1 cellular context compared by ENCODE assay signal in the genomic region with DNA sequence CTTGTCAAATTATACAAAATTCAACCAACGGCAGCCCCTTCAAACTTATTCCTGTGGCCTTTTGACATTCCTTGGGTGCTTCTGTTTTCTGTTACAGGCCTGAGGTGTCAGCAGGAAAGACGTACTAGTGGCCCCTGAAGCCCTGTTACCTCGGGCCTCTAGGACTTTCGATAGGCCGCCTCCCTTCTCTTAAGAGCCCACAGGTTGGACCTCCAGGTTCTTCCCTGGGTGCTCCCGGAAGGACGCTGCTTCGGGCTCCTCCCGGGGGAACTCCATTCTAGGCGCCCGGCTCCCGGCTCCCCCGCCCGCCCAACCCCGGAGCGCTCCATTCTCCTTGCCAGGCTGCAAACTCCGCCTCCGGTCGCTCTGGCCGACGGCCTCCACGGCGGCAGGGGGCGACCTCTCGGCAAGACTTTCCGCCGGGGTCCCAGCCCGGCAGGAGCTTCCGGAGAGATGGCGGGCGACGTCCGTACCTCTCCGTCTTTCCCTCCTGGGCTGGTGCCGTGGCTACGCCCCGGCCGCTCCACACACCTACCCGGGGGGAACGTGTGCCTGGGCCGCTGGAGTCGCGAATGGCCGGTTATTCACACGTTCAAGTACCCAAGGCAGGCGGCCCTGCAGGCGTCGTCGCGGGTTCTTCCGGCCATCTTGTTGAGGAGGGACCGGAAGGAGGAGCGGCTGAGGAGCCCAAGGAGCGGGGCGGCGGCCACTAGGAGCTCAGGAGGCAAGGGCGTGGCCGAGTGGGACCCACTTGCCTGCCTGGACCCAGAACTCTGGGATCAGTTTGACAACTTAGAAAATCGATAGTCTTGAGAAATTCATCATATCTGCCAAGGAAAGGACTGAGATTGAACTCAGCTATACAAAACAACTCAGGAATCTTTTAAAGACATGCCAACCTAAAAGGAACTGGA.
TF ChIP-seq lines count a peak whose summit lies in the region.

No MANE protein-coding gene starts in this region.

TF ChIP-seq in HEK293, 187 proteins besides CTCF, POLR2A, EP300 and RAD21 (continued from another document and continues in another):
- TF ChIP-seq ZNF501 (tag by site-specific recombination; IDR thresholded peaks at IDR 0.05) (peak; percentile 95), ZNF2 (tag by site-specific recombination; IDR thresholded peaks at IDR 0.05) (0 out of 2 replicates have a peak, but pooled peaks have one; percentile 70), KLF10 (tag by site-specific recombination; IDR thresholded peaks at IDR 0.05) (peak; percentile 65; the same call in 1 of the 2 replicates), ZNF24 (tag by site-specific recombination; IDR thresholded peaks at IDR 0.05) (peak; percentile 90), KLF16 (tag by site-specific recombination; IDR thresholded peaks at IDR 0.05) (peak; percentile 66), SP3 (tag by site-specific recombination; IDR thresholded peaks at IDR 0.05) (peak; percentile 89), YY1 (tag by site-specific recombination; IDR thresholded peaks at IDR 0.05) (peak; percentile 98), SETDB1 (IDR thresholded peaks at IDR 0.05; ENCODE audit: insufficient read length, low read length) (peak; percentile 85), ZNF324 (tag by site-specific recombination; IDR thresholded peaks at IDR 0.05) (peak; percentile 82), ZBTB7A (tag by site-specific recombination; IDR thresholded peaks at IDR 0.05; ENCODE audit: low read depth) (peak; percentile 45; the same call in 1 of the 2 replicates), SP7 (tag by site-specific recombination; IDR thresholded peaks at IDR 0.05) (peak; percentile 90), YY2 (tag by site-specific recombination; IDR thresholded peaks at IDR 0.05) (peak; percentile 99), ZBTB48 (tag by site-specific recombination; IDR thresholded peaks at IDR 0.05) (peak; percentile 53; the same call in 1 of the 2 replicates), ZNF791 (tag by site-specific recombination; IDR thresholded peaks at IDR 0.05) (no peak), ZNF335 (tag by site-specific recombination; conservative IDR thresholded peaks at IDR 0.05) (peak; percentile 98), PRDM1 (tag by site-specific recombination; IDR thresholded peaks at IDR 0.05) (no peak), ZNF785 (tag by site-specific recombination; IDR thresholded peaks at IDR 0.05) (peak; percentile 22; the same call in 1 of the 2 replicates), ZFP37 (tag by site-specific recombination; IDR thresholded peaks at IDR 0.05) (peak; percentile 90), ZBTB1 (tag by site-specific recombination; IDR thresholded peaks at IDR 0.05) (no peak), ZNF394 (tag by site-specific recombination; IDR thresholded peaks at IDR 0.05; ENCODE audit: borderline replicate concordance) (peak; percentile 94), ZNF157 (tag by site-specific recombination; IDR thresholded peaks at IDR 0.05) (no peak), ZNF473 (tag by site-specific recombination; IDR thresholded peaks at IDR 0.05) (no peak), KLF1 (tag by site-specific recombination; IDR thresholded peaks at IDR 0.05) (peak; percentile 66), ZNF423 (tag by site-specific recombination; IDR thresholded peaks at IDR 0.05) (no peak), OVOL3 (tag by site-specific recombination; IDR thresholded peaks at IDR 0.05) (0 out of 2 replicates have a peak, but pooled peaks have one; percentile 56), ZNF37A (tag by site-specific recombination; IDR thresholded peaks at IDR 0.05) (peak; percentile 90), ZNF843 (tag by site-specific recombination; IDR thresholded peaks at IDR 0.05) (peak; percentile 76), ZIC2 (tag by site-specific recombination; IDR thresholded peaks at IDR 0.05) (peak; percentile 77), KLF9 (tag by site-specific recombination; IDR thresholded peaks at IDR 0.05; ENCODE audit: low read depth) (peak; percentile 48; the same call in 1 of the 2 replicates), ZNF341 (tag by site-specific recombination; IDR thresholded peaks at IDR 0.05; ENCODE audit: low read depth) (0 out of 2 replicates have a peak, but pooled peaks have one; percentile 22), ZNF600 (tag by site-specific recombination; IDR thresholded peaks at IDR 0.05) (peak; percentile 88)
- TF ChIP-seq, protein P1, sequence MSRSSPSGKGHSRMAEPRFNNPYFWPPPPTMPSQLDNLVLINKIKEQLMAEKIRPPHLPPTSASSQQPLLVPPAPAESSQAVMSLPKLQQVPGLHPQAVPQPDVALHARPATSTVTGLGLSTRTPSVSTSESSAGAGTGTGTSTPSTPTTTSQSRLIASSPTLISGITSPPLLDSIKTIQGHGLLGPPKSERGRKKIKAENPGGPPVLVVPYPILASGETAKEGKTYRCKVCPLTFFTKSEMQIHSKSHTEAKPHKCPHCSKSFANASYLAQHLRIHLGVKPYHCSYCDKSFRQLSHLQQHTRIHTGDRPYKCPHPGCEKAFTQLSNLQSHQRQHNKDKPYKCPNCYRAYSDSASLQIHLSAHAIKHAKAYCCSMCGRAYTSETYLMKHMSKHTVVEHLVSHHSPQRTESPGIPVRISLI (tag by site-specific recombination; IDR thresholded peaks at IDR 0.05), result peak; percentile 38; the same call in 1 of the 2 replicates
- TF ChIP-seq, protein P2, sequence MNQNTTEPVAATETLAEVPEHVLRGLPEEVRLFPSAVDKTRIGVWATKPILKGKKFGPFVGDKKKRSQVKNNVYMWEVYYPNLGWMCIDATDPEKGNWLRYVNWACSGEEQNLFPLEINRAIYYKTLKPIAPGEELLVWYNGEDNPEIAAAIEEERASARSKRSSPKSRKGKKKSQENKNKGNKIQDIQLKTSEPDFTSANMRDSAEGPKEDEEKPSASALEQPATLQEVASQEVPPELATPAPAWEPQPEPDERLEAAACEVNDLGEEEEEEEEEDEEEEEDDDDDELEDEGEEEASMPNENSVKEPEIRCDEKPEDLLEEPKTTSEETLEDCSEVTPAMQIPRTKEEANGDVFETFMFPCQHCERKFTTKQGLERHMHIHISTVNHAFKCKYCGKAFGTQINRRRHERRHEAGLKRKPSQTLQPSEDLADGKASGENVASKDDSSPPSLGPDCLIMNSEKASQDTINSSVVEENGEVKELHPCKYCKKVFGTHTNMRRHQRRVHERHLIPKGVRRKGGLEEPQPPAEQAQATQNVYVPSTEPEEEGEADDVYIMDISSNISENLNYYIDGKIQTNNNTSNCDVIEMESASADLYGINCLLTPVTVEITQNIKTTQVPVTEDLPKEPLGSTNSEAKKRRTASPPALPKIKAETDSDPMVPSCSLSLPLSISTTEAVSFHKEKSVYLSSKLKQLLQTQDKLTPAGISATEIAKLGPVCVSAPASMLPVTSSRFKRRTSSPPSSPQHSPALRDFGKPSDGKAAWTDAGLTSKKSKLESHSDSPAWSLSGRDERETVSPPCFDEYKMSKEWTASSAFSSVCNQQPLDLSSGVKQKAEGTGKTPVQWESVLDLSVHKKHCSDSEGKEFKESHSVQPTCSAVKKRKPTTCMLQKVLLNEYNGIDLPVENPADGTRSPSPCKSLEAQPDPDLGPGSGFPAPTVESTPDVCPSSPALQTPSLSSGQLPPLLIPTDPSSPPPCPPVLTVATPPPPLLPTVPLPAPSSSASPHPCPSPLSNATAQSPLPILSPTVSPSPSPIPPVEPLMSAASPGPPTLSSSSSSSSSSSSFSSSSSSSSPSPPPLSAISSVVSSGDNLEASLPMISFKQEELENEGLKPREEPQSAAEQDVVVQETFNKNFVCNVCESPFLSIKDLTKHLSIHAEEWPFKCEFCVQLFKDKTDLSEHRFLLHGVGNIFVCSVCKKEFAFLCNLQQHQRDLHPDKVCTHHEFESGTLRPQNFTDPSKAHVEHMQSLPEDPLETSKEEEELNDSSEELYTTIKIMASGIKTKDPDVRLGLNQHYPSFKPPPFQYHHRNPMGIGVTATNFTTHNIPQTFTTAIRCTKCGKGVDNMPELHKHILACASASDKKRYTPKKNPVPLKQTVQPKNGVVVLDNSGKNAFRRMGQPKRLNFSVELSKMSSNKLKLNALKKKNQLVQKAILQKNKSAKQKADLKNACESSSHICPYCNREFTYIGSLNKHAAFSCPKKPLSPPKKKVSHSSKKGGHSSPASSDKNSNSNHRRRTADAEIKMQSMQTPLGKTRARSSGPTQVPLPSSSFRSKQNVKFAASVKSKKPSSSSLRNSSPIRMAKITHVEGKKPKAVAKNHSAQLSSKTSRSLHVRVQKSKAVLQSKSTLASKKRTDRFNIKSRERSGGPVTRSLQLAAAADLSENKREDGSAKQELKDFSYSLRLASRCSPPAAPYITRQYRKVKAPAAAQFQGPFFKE (tag by site-specific recombination; IDR thresholded peaks at IDR 0.05; ENCODE audit: borderline replicate concordance), result 0 out of 2 replicates have a peak, but pooled peaks have one; percentile 56
- TF ChIP-seq, protein P3, sequence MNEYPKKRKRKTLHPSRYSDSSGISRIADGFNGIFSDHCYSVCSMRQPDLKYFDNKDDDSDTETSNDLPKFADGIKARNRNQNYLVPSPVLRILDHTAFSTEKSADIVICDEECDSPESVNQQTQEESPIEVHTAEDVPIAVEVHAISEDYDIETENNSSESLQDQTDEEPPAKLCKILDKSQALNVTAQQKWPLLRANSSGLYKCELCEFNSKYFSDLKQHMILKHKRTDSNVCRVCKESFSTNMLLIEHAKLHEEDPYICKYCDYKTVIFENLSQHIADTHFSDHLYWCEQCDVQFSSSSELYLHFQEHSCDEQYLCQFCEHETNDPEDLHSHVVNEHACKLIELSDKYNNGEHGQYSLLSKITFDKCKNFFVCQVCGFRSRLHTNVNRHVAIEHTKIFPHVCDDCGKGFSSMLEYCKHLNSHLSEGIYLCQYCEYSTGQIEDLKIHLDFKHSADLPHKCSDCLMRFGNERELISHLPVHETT (tag by site-specific recombination; IDR thresholded peaks at IDR 0.05), result peak; percentile 80; the same call in 1 of the 2 replicates
- TF ChIP-seq, protein P4, sequence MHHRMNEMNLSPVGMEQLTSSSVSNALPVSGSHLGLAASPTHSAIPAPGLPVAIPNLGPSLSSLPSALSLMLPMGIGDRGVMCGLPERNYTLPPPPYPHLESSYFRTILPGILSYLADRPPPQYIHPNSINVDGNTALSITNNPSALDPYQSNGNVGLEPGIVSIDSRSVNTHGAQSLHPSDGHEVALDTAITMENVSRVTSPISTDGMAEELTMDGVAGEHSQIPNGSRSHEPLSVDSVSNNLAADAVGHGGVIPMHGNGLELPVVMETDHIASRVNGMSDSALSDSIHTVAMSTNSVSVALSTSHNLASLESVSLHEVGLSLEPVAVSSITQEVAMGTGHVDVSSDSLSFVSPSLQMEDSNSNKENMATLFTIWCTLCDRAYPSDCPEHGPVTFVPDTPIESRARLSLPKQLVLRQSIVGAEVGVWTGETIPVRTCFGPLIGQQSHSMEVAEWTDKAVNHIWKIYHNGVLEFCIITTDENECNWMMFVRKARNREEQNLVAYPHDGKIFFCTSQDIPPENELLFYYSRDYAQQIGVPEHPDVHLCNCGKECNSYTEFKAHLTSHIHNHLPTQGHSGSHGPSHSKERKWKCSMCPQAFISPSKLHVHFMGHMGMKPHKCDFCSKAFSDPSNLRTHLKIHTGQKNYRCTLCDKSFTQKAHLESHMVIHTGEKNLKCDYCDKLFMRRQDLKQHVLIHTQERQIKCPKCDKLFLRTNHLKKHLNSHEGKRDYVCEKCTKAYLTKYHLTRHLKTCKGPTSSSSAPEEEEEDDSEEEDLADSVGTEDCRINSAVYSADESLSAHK (tag by site-specific recombination; IDR thresholded peaks at IDR 0.05), result 0 out of 2 replicates have a peak, but pooled peaks have one; percentile 27
- TF ChIP-seq, protein P5, sequence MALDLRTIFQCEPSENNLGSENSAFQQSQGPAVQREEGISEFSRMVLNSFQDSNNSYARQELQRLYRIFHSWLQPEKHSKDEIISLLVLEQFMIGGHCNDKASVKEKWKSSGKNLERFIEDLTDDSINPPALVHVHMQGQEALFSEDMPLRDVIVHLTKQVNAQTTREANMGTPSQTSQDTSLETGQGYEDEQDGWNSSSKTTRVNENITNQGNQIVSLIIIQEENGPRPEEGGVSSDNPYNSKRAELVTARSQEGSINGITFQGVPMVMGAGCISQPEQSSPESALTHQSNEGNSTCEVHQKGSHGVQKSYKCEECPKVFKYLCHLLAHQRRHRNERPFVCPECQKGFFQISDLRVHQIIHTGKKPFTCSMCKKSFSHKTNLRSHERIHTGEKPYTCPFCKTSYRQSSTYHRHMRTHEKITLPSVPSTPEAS (tag by site-specific recombination; IDR thresholded peaks at IDR 0.05), result peak; percentile 58
- TF ChIP-seq, protein P6, sequence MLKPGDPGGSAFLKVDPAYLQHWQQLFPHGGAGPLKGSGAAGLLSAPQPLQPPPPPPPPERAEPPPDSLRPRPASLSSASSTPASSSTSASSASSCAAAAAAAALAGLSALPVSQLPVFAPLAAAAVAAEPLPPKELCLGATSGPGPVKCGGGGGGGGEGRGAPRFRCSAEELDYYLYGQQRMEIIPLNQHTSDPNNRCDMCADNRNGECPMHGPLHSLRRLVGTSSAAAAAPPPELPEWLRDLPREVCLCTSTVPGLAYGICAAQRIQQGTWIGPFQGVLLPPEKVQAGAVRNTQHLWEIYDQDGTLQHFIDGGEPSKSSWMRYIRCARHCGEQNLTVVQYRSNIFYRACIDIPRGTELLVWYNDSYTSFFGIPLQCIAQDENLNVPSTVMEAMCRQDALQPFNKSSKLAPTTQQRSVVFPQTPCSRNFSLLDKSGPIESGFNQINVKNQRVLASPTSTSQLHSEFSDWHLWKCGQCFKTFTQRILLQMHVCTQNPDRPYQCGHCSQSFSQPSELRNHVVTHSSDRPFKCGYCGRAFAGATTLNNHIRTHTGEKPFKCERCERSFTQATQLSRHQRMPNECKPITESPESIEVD (tag by site-specific recombination; IDR thresholded peaks at IDR 0.05), result no peak
- TF ChIP-seq, protein P7, sequence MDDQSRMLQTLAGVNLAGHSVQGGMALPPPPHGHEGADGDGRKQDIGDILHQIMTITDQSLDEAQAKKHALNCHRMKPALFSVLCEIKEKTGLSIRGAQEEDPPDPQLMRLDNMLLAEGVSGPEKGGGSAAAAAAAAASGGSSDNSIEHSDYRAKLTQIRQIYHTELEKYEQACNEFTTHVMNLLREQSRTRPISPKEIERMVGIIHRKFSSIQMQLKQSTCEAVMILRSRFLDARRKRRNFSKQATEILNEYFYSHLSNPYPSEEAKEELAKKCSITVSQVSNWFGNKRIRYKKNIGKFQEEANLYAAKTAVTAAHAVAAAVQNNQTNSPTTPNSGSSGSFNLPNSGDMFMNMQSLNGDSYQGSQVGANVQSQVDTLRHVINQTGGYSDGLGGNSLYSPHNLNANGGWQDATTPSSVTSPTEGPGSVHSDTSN (CRISPR knock-in tag; IDR thresholded peaks at IDR 0.05), result peak; percentile 78; the same call in 1 of the 2 replicates
- TF ChIP-seq, protein P8, sequence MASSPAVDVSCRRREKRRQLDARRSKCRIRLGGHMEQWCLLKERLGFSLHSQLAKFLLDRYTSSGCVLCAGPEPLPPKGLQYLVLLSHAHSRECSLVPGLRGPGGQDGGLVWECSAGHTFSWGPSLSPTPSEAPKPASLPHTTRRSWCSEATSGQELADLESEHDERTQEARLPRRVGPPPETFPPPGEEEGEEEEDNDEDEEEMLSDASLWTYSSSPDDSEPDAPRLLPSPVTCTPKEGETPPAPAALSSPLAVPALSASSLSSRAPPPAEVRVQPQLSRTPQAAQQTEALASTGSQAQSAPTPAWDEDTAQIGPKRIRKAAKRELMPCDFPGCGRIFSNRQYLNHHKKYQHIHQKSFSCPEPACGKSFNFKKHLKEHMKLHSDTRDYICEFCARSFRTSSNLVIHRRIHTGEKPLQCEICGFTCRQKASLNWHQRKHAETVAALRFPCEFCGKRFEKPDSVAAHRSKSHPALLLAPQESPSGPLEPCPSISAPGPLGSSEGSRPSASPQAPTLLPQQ (tag by site-specific recombination; IDR thresholded peaks at IDR 0.05), result peak; percentile 99
